Comparison of ENCODE assay signal across 10 cellular contexts in genomic region chr6:44388876-44389275, GRCh38. TPM values are rescaled to one million over a fixed set of nuclear protein-coding genes. Genes with fewer than 3 reads are reported as not detected.
DNase-seq lines count a peak whose midpoint lies in the region; ATAC-seq and TF ChIP-seq lines count a peak whose summit lies in the region.
"Had no signal": no experiment of that assay in that cellular context is flagged by ENCODE, and none has a peak within 500 bp of the region (broad histone marks: within the 10 kb centered on the region; RNA-seq: fewer than 3 reads in every experiment).

No MANE protein-coding gene starts in this region.

- H3K27ac ChIP-seq in adrenal gland = no peak overlapping the region

- H3K4me3 ChIP-seq in iPS-15b (ENCODE audit: low read depth, low read length) (peak overlapping the region; percentile 19), adrenal gland (peak overlapping the region in 1 of 4 donors; percentile 57)

- POLR2A ChIA-PET in activated CD4-positive, alpha-beta T cell treated with anti-CD3 and anti-CD28 coated beads for 36 hours (lab: Charles Lee) = interaction anchor here (0.6 kb wide), 1 partner anchor 18 kb away, joined by 5 read pairs; no protein-coding TSS in a partner anchor
- POLR2A ChIA-PET in activated B cell treated with CpG ODN at 0.5 μM for 24 hours (lab: Charles Lee) = interaction anchor here (2.0 kb wide), 1 partner anchor 142 kb away, joined by 13 read pairs; the partner anchor contains the start of gene HSP90AB1

- CTCF ChIA-PET in activated CD4-positive, alpha-beta T cell treated with anti-CD3 and anti-CD28 coated beads for 36 hours (lab: Charles Lee) = no interaction called here
- CTCF ChIA-PET in activated B cell treated with CpG ODN at 0.5 μM for 24 hours (lab: Charles Lee) = no interaction called here

- H3K9me3 Mint-ChIP-seq in activated CD4-positive, alpha-beta T cell treated with anti-CD3 and anti-CD28 coated beads for 36 hours (ENCODE audit: low read depth) = no peaks in the 10 kb centered on the region
- no peaks in the 10 kb centered on the region for H3K9me3 Mint-ChIP-seq in activated B cell treated with CpG ODN at 0.5 μM for 24 hours
- no peaks in the 10 kb centered on the region for H3K9me3 Mint-ChIP-seq in stimulated activated memory B cell treated with anti-CD40 and anti-IgM and Interleukin-4, amounts not matched to agents 10 μg/mL and 1 μg/mL and 100 μg/mL, for 72 hours

- H3K27me3 Mint-ChIP-seq in activated CD4-positive, alpha-beta T cell treated with anti-CD3 and anti-CD28 coated beads for 36 hours = no peaks in the 10 kb centered on the region
- H3K27me3 Mint-ChIP-seq in activated B cell treated with CpG ODN at 0.5 μM for 24 hours = no peaks in the 10 kb centered on the region
- H3K27me3 Mint-ChIP-seq in stimulated activated memory B cell treated with anti-CD40 and anti-IgM and Interleukin-4, amounts not matched to agents 10 μg/mL and 1 μg/mL and 100 μg/mL, for 72 hours = no peaks in the 10 kb centered on the region

- no peak for TF ChIP-seq POLR2A in adrenal gland (IDR thresholded peaks at IDR 0.05)

- H3K27me3 ChIP-seq in iPS-15b (ENCODE audit: control insufficient read depth, insufficient read depth, low read length) (no peaks in the 10 kb centered on the region), adrenal gland (no peaks in the 10 kb centered on the region)
- H3K27me3 ChIP-seq: uterus had no signal

- H3K4me1 ChIP-seq in iPS-15b (ENCODE audit: control insufficient read depth, insufficient read depth, low read length) (no peaks in the 10 kb centered on the region), adrenal gland (replicated peaks in 1 of 2) (peaks cover 23 to 31% of the 10 kb centered on the region in 2 donors)

- TF ChIP-seq CTCF in activated B cell treated with CpG ODN at 0.5 μM for 24 hours (IDR thresholded peaks at IDR 0.05) = no peak
- TF ChIP-seq CTCF in adrenal gland (IDR thresholded peaks at IDR 0.05) = no peak

- H3K4me3 Mint-ChIP-seq in activated CD4-positive, alpha-beta T cell treated with anti-CD3 and anti-CD28 coated beads for 36 hours = peak overlapping the region; percentile 97
- H3K4me3 Mint-ChIP-seq in activated B cell treated with CpG ODN at 0.5 μM for 24 hours = peak overlapping the region; percentile 94
- H3K4me3 Mint-ChIP-seq in stimulated activated memory B cell treated with anti-CD40 and anti-IgM and Interleukin-4, amounts not matched to agents 10 μg/mL and 1 μg/mL and 100 μg/mL, for 72 hours = peak overlapping the region; percentile 91

- no peak overlapping the region for H3K9ac ChIP-seq in iPS-15b (ENCODE audit: low read depth, low read length)

- no peaks in the 10 kb centered on the region for H3K9me3 ChIP-seq in iPS-15b (ENCODE audit: control insufficient read depth, insufficient read depth, low read length)
- no peaks in the 10 kb centered on the region for H3K9me3 ChIP-seq in adrenal gland (replicated peaks in 1 of 3)
- H3K9me3 ChIP-seq: uterus had no signal

- WGBS in adrenal gland, 4 donors = 64 to 69% (median 67%) methylated on average over 5 of the region's 5 CpGs

- H3K36me3 ChIP-seq in iPS-15b (ENCODE audit: control insufficient read depth, insufficient read depth, low read length) = peaks cover 5% of the 10 kb centered on the region
- H3K36me3 ChIP-seq in adrenal gland (replicated peaks in 1 of 2) = peaks cover 0 to 27% of the 10 kb centered on the region in 2 donors
- H3K36me3 ChIP-seq: uterus had no signal

- no peak for ATAC-seq in activated CD4-positive, alpha-beta T cell treated with anti-CD3 and anti-CD28 coated beads for 36 hours
- no peak for ATAC-seq in activated B cell treated with CpG ODN at 0.5 μM for 24 hours (ENCODE audit: low read depth)
- ATAC-seq in stimulated activated memory B cell treated with anti-CD40 and anti-IgM and Interleukin-4, amounts not matched to agents 10 μg/mL and 1 μg/mL and 100 μg/mL, for 72 hours = no peak

- H3K36me3 Mint-ChIP-seq in activated CD4-positive, alpha-beta T cell treated with anti-CD3 and anti-CD28 coated beads for 36 hours (ENCODE audit: low read depth) = peaks cover 48% of the 10 kb centered on the region
- H3K36me3 Mint-ChIP-seq in activated B cell treated with CpG ODN at 0.5 μM for 24 hours (ENCODE audit: low read depth) = peaks cover 52% of the 10 kb centered on the region
- peaks cover 36% of the 10 kb centered on the region for H3K36me3 Mint-ChIP-seq in stimulated activated memory B cell treated with anti-CD40 and anti-IgM and Interleukin-4, amounts not matched to agents 10 μg/mL and 1 μg/mL and 100 μg/mL, for 72 hours

- H3K27ac Mint-ChIP-seq in activated CD4-positive, alpha-beta T cell treated with anti-CD3 and anti-CD28 coated beads for 36 hours = peak overlapping the region; percentile 49
- H3K27ac Mint-ChIP-seq in activated B cell treated with CpG ODN at 0.5 μM for 24 hours = peak overlapping the region; percentile 24
- H3K27ac Mint-ChIP-seq in stimulated activated memory B cell treated with anti-CD40 and anti-IgM and Interleukin-4, amounts not matched to agents 10 μg/mL and 1 μg/mL and 100 μg/mL, for 72 hours = peak overlapping the region; percentile 92

- peaks cover 31% of the 10 kb centered on the region for H3K4me1 Mint-ChIP-seq in activated CD4-positive, alpha-beta T cell treated with anti-CD3 and anti-CD28 coated beads for 36 hours
- peaks cover 41% of the 10 kb centered on the region for H3K4me1 Mint-ChIP-seq in activated B cell treated with CpG ODN at 0.5 μM for 24 hours
- peaks cover 40% of the 10 kb centered on the region for H3K4me1 Mint-ChIP-seq in stimulated activated memory B cell treated with anti-CD40 and anti-IgM and Interleukin-4, amounts not matched to agents 10 μg/mL and 1 μg/mL and 100 μg/mL, for 72 hours

- intact Hi-C loops in activated CD4-positive, alpha-beta T cell treated with anti-CD3 and anti-CD28 coated beads for 36 hours (cut with DNase I, micrococcal nuclease) = loop anchor here in 1 of 2 experiments (5.0 kb wide), 2 partner anchors 812 to 1022 kb away; partner anchors contain the start of genes POLH, XPO5 and ZNF318
- intact Hi-C loops in activated B cell treated with CpG ODN at 0.5 μM for 24 hours (cut with micrococcal nuclease) = loop anchor here (10.0 kb wide), 1 partner anchor 814 kb away; the partner anchor contains the start of genes POLH and XPO5
- intact Hi-C loops in adrenal gland (cut with DNase I) = no loop called here

- DNase-seq in activated CD4-positive, alpha-beta T cell treated with anti-CD3 and anti-CD28 coated beads for 36 hours = no peak
- DNase-seq in activated CD4-positive, alpha-beta T cell treated with anti-CD3 and anti-CD28 coated beads for 4 hours = no peak
- DNase-seq in activated B cell treated with CpG ODN at 0.5 μM for 24 hours (no peak), NCI-H128 (lab: John Stamatoyannopoulos, UW; ENCODE audit: unreplicated experiment) (no peak), adrenal gland (no peak), NCI-H187 (lab: John Stamatoyannopoulos, UW) (no peak)
- DNase-seq: left colon, uterus had no signal

RNA-seq across cellular contexts. Expression of gene CDC5L, which starts 1.4 kb away (rescaled TPM):
- total RNA-seq in activated CD4-positive, alpha-beta T cell treated with anti-CD3 and anti-CD28 coated beads for 36 hours = 10 to 100 TPM; 25.1 to 28.9 TPM
- total RNA-seq in activated B cell treated with CpG ODN at 0.5 μM for 24 hours (20.0 and 20.2 TPM in 2 replicates), adrenal gland (10 to 100 TPM; 13.8 to 26.2 (median 20.8) TPM)
- 10 to 100 TPM in 1 of 3 donors, 1 to 10 TPM in 2; 5.6 to 33.6 (median 5.9) TPM for polyA plus RNA-seq in adrenal gland

RNA-seq across cellular contexts. Expression of gene SPATS1, which starts 46.4 kb away (rescaled TPM):
- total RNA-seq in activated CD4-positive, alpha-beta T cell treated with anti-CD3 and anti-CD28 coated beads for 36 hours = not detected
- total RNA-seq in activated B cell treated with CpG ODN at 0.5 μM for 24 hours (not detected in 2 replicates), adrenal gland (not detected)
- under 1 TPM in 1 of 3 donors, not detected in 2; 0.15 TPM for polyA plus RNA-seq in adrenal gland
- total RNA-seq: left colon had no signal

Comparison
In these comparisons a context has a peak if more than half of its experiments do, and no peak if none do; other contexts are left out.
1. H3K27ac Mint-ChIP-seq: peak in every context shown above with its lines; median percentile 92 in stimulated activated memory B cell treated with anti-CD40 and anti-IgM and Interleukin-4, amounts not matched to agents 10 μg/mL and 1 μg/mL and 100 μg/mL, for 72 hours; 49 in activated CD4-positive, alpha-beta T cell treated with anti-CD3 and anti-CD28 coated beads for 36 hours; 24 in activated B cell treated with CpG ODN at 0.5 μM for 24 hours.